In the genomic region with DNA sequence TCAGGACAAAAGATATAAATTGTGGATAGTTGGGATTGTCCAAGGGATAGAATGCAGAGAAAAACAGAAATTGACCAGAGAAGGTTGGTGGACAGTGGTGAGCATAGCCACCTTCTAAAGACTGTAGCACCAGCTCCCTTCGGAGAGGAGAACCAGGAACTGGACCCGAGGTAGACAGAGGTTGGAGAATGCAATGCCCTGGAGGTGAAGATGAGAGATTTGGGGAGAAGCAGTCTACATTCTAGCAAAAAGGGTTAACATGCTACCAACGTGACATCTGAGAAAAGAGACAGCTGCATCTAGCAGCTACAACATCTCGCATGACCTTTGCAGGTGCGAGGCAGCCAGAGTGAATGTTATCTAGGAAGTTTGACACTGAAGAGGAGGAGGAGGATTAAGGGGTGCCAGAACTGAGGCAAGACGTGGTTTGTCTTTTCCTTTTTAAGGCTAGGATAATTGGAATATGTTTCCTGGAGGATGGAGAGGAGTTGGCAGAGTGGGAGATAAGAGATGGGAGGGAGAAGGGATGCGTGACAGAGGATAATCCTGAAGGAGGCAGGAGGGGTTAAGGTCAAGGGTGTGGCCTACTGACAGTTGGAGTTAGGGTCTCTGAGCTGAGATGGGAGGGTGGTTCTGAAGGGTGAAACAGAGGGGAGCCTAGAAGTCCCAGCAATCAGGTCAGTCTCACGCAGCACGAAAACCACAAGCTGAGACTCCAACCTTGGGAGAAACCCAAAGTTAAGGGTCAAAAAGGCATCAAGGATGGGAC, we compare ENCODE assay signal across 1 cellular context.
TF ChIP-seq lines count a peak whose summit lies in the region.

No MANE protein-coding gene starts in this region.

TF ChIP-seq in IMR-90, 13 proteins besides CTCF, POLR2A, EP300 and RAD21 (continued from another document):
- TF ChIP-seq, protein P1, sequence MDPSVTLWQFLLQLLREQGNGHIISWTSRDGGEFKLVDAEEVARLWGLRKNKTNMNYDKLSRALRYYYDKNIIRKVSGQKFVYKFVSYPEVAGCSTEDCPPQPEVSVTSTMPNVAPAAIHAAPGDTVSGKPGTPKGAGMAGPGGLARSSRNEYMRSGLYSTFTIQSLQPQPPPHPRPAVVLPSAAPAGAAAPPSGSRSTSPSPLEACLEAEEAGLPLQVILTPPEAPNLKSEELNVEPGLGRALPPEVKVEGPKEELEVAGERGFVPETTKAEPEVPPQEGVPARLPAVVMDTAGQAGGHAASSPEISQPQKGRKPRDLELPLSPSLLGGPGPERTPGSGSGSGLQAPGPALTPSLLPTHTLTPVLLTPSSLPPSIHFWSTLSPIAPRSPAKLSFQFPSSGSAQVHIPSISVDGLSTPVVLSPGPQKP (IDR thresholded peaks at IDR 0.05; ENCODE audit: borderline replicate concordance, low read depth, low read length) = no peak
- TF ChIP-seq CEBPB (IDR thresholded peaks at IDR 0.05; ENCODE audit: low read depth, low read length) = no peak
